ENCODE assay signal across 8 cellular contexts in genomic region chr6:154509421-154510143, GRCh38. TPM values are rescaled to one million over a fixed set of nuclear protein-coding genes. Genes with fewer than 3 reads are reported as not detected.
DNase-seq lines count a peak whose midpoint lies in the region; ATAC-seq and TF ChIP-seq lines count a peak whose summit lies in the region.

No MANE protein-coding gene starts in this region.

- peak; percentile 35 for ATAC-seq in GM19395 (IDR thresholded peaks at IDR 0.05; ENCODE audit: unreplicated experiment)
- ATAC-seq in HG03520 (IDR thresholded peaks at IDR 0.05; ENCODE audit: unreplicated experiment) = peak; percentile 11
- peak; percentile 30 for ATAC-seq in activated CD8-positive, alpha-beta memory T cell treated with anti-CD3 and anti-CD28 coated beads, Interleukin-2, amount 10 ng/mL, durations not matched to agents 7 days and 5 days
- ATAC-seq in heart left ventricle = peak; percentile 3 to 41 (median 32)

- H3K4me1 ChIP-seq in BLaER1 (peaks cover 24% of the 10 kb centered on the region), heart left ventricle (peaks cover 0 to 36% (median 16%) of the 10 kb centered on the region in 12 donors)

- H3K27ac ChIP-seq in BLaER1 (peak overlapping the region; percentile 75), heart left ventricle (peak overlapping the region; percentile 70 to 98 (median 91))

- no peaks in the 10 kb centered on the region for H3K36me3 Mint-ChIP-seq in activated CD8-positive, alpha-beta memory T cell treated with anti-CD3 and anti-CD28 coated beads, Interleukin-2, amount 10 ng/mL, durations not matched to agents 7 days and 5 days
- peaks cover 7% of the 10 kb centered on the region for H3K36me3 Mint-ChIP-seq in progenitor cell of endocrine pancreas (ENCODE audit: insufficient read depth)

- peaks cover 9% of the 10 kb centered on the region for H3K4me1 Mint-ChIP-seq in activated CD8-positive, alpha-beta memory T cell treated with anti-CD3 and anti-CD28 coated beads, Interleukin-2, amount 10 ng/mL, durations not matched to agents 7 days and 5 days
- peaks cover 35% of the 10 kb centered on the region for H3K4me1 Mint-ChIP-seq in progenitor cell of endocrine pancreas (ENCODE audit: low read depth)

- CTCF ChIA-PET in activated CD8-positive, alpha-beta memory T cell treated with anti-CD3 and anti-CD28 coated beads, Interleukin-2, amount 10 ng/mL, durations not matched to agents 7 days and 5 days (lab: Charles Lee) = no interaction called here

- H3K27me3 Mint-ChIP-seq in activated CD8-positive, alpha-beta memory T cell treated with anti-CD3 and anti-CD28 coated beads, Interleukin-2, amount 10 ng/mL, durations not matched to agents 7 days and 5 days = peaks cover 72% of the 10 kb centered on the region
- peaks cover 5% of the 10 kb centered on the region for H3K27me3 Mint-ChIP-seq in progenitor cell of endocrine pancreas

- peak overlapping the region; percentile 97 for H3K4me2 ChIP-seq in BLaER1

- H3K9me3 Mint-ChIP-seq in activated CD8-positive, alpha-beta memory T cell treated with anti-CD3 and anti-CD28 coated beads, Interleukin-2, amount 10 ng/mL, durations not matched to agents 7 days and 5 days (ENCODE audit: low read depth) = no peaks in the 10 kb centered on the region
- no peaks in the 10 kb centered on the region for H3K9me3 Mint-ChIP-seq in progenitor cell of endocrine pancreas (ENCODE audit: low read depth)

- H3K4me3 ChIP-seq in BLaER1 (peak overlapping the region; percentile 92), heart left ventricle (peak overlapping the region; percentile 56 to 91 (median 82))

- no peaks in the 10 kb centered on the region for H3K27me3 ChIP-seq in BLaER1
- peaks cover 0 to 22% (median 0%) of the 10 kb centered on the region in 9 donors for H3K27me3 ChIP-seq in heart left ventricle

- H3K36me3 ChIP-seq in BLaER1 (no peaks in the 10 kb centered on the region), heart left ventricle (no peaks in the 10 kb centered on the region)

- no peaks in the 10 kb centered on the region for H4K20me1 ChIP-seq in BLaER1

- H3K9me3 ChIP-seq in BLaER1 (no peaks in the 10 kb centered on the region), heart left ventricle (no peaks in the 10 kb centered on the region)

- no peak overlapping the region for H3K27ac Mint-ChIP-seq in activated CD8-positive, alpha-beta memory T cell treated with anti-CD3 and anti-CD28 coated beads, Interleukin-2, amount 10 ng/mL, durations not matched to agents 7 days and 5 days
- H3K27ac Mint-ChIP-seq in progenitor cell of endocrine pancreas = peak overlapping the region; percentile 98

- peak overlapping the region; percentile 82 for H3K9ac ChIP-seq in BLaER1

- no peak for DNase-seq in activated CD8-positive, alpha-beta memory T cell treated with anti-CD3 and anti-CD28 coated beads, Interleukin-2, amount 10 ng/mL, durations not matched to agents 7 days and 5 days
- DNase-seq in heart left ventricle = peak; percentile 23 to 68 (median 31)
- DNase-seq in progenitor cell of endocrine pancreas (ENCODE audit: low spot score, unreplicated experiment) = peak; percentile 41
- no peak for DNase-seq in NCI-H2171 treated with DMSO at 0.1 percent for 48 hours (lab: John Stamatoyannopoulos, UW)
- DNase-seq in NCI-H510A (lab: John Stamatoyannopoulos, UW) = no peak

- WGBS in heart left ventricle, 4 donors = 0 to 1% (median 1%) methylated on average over 31 to 55 of the region's 55 CpGs

- intact Hi-C loops in heart left ventricle (cut with DNase I) = loop anchor here in 5 of 10 donors (1.0 to 10.0 kb wide), 11 partner anchors 55 to 355 kb away; partner anchors contain the start of gene SCAF8 (in 2 of the 5)

- H3K4me3 Mint-ChIP-seq in activated CD8-positive, alpha-beta memory T cell treated with anti-CD3 and anti-CD28 coated beads, Interleukin-2, amount 10 ng/mL, durations not matched to agents 7 days and 5 days = no peak overlapping the region
- peak overlapping the region; percentile 91 for H3K4me3 Mint-ChIP-seq in progenitor cell of endocrine pancreas (ENCODE audit: low read depth)

- no peak for TF ChIP-seq POLR2A in heart left ventricle (IDR thresholded peaks at IDR 0.05)

- TF ChIP-seq CTCF in heart left ventricle (IDR thresholded peaks at IDR 0.05) = no peak
- TF ChIP-seq CTCF in progenitor cell of endocrine pancreas (IDR thresholded peaks at IDR 0.05; ENCODE audit: unreplicated experiment) = no peak

RNA-seq across cellular contexts. Expression of gene CNKSR3, which starts 0.9 kb away (rescaled TPM):
- total RNA-seq in activated CD8-positive, alpha-beta memory T cell treated with anti-CD3 and anti-CD28 coated beads, Interleukin-2, amount 10 ng/mL, durations not matched to agents 7 days and 5 days = not detected
- total RNA-seq in heart left ventricle = 10 to 100 TPM in 8 of 9 donors, 1 to 10 TPM in 1; 9.6 to 30.7 (median 22.9) TPM
- polyA plus RNA-seq in heart left ventricle = 1 to 10 TPM; 5.9 to 9.8 TPM
- total RNA-seq in progenitor cell of endocrine pancreas = 17.3 and 20.3 TPM in 2 replicates

Comparison
In these comparisons a context has a peak if more than half of its experiments do, and no peak if none do; other contexts are left out.
1. DNase-seq: peak in heart left ventricle (5 of 5) and progenitor cell of endocrine pancreas (single experiment); none in activated CD8-positive, alpha-beta memory T cell treated with anti-CD3 and anti-CD28 coated beads, Interleukin-2, amount 10 ng/mL, durations not matched to agents 7 days and 5 days (single experiment), NCI-H2171 treated with DMSO at 0.1 percent for 48 hours (single experiment) and NCI-H510A (single experiment).
2. RNA of gene CNKSR3, which starts 0.9 kb away (total RNA-seq): 9.6 to 30.7 TPM in heart left ventricle and 17.3 to 20.3 TPM in progenitor cell of endocrine pancreas; not detected in activated CD8-positive, alpha-beta memory T cell treated with anti-CD3 and anti-CD28 coated beads, Interleukin-2, amount 10 ng/mL, durations not matched to agents 7 days and 5 days; every median in the first group is over 4 times any median in the second.
3. Peak in every context shown above with its lines, with median percentiles within 50 percentile points of each other: ATAC-seq.